In the genomic region with DNA sequence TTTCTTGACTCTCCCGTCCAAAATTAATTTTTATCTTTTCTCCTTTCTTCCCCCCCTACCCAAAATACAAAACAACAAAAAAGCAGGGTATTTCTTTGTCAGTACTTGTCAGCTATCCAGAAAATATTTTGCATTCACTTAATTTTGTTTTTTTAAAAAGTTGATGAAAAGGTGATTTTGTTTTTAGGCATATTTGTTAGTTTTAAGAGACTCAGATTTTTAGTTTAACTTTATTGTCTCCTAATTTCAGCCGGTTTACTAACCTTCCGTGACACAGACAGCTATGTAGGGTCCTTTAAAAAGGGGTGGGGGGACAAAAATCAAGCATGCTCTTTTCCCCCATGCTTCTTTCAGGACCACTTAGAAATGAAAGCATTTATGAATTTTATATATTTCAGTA, we compare ENCODE assay signal across 9 cellular contexts. TPM values are rescaled to one million over a fixed set of nuclear protein-coding genes. Genes with fewer than 3 reads are reported as not detected.
DNase-seq lines count a peak whose midpoint lies in the region; ATAC-seq, FAIRE-seq and TF ChIP-seq lines count a peak whose summit lies in the region.
"Had no signal": no experiment of that assay in that cellular context is flagged by ENCODE, and none has a peak within 500 bp of the region (broad histone marks: within the 10 kb centered on the region; RNA-seq: fewer than 3 reads in every experiment).

No MANE protein-coding gene starts in this region.

- H3K4me1 ChIP-seq in right atrium auricular region, result peaks cover 0 to 12% of the 10 kb centered on the region in 2 donors
- H3K4me1 ChIP-seq in vagina, result peaks cover 35% of the 10 kb centered on the region

- peaks cover 0 to 29% (median 18%) of the 10 kb centered on the region in 4 donors for H3K4me1 Mint-ChIP-seq in naive thymus-derived CD8-positive, alpha-beta T cell

- peaks cover 0 to 5% (median 1%) of the 10 kb centered on the region in 9 donors for H3K9me3 Mint-ChIP-seq in naive thymus-derived CD8-positive, alpha-beta T cell

- POLR2A ChIA-PET in naive thymus-derived CD8-positive, alpha-beta T cell (lab: Charles Lee), result no interaction called here

- H3K36me3 Mint-ChIP-seq in naive thymus-derived CD8-positive, alpha-beta T cell, result peaks cover 0 to 8% (median 0%) of the 10 kb centered on the region in 3 donors
- H3K36me3 Mint-ChIP-seq: CD4-positive, CD25-positive, alpha-beta regulatory T cell had no signal

- no peak for DNase-seq in right atrium auricular region (ENCODE audit: low spot score)
- DNase-seq in left cardiac atrium, result no peak
- no peak for DNase-seq in naive thymus-derived CD8-positive, alpha-beta T cell
- no peak for DNase-seq in vagina (ENCODE audit: extremely low spot score in 2 of 2)
- no peak for DNase-seq in urothelium cell line (ENCODE audit: low spot score)
- no peak for DNase-seq in KBM-7
- DNase-seq: CD4-positive, CD25-positive, alpha-beta regulatory T cell had no signal

- TF ChIP-seq CTCF in right atrium auricular region (IDR thresholded peaks at IDR 0.05) (no peak), vagina (IDR thresholded peaks at IDR 0.05) (no peak)

- FAIRE-seq in endometrium (lab: Jason Lieb, UNC), result peak; percentile 57
- no peak for FAIRE-seq in urothelium cell line (lab: Jason Lieb, UNC)

- H3K4me3 ChIP-seq in right atrium auricular region (peak overlapping the region; percentile 50 to 77), vagina (peak overlapping the region; percentile 82 to 91)

- H3K27me3 ChIP-seq in right atrium auricular region (no peaks in the 10 kb centered on the region), vagina (no peaks in the 10 kb centered on the region)

- H3K27ac ChIP-seq in right atrium auricular region, result peak overlapping the region; percentile 90 to 91
- H3K27ac ChIP-seq in vagina, result peak overlapping the region; percentile 95

- peak overlapping the region in 1 of 10 donors; percentile 48 for H3K27ac Mint-ChIP-seq in naive thymus-derived CD8-positive, alpha-beta T cell
- H3K27ac Mint-ChIP-seq: CD4-positive, CD25-positive, alpha-beta regulatory T cell had no signal

- intact Hi-C loops in left cardiac atrium (cut with DNase I) (loop anchor here (2.0 to 10.0 kb wide), 5 partner anchors 42 to 226 kb away; no protein-coding TSS in a partner anchor), vagina (cut with DNase I) (loop anchor here (5.0 to 10.0 kb wide), 2 partner anchors 54 to 227 kb away; no protein-coding TSS in a partner anchor)

- H3K4me3 Mint-ChIP-seq in naive thymus-derived CD8-positive, alpha-beta T cell, result peak overlapping the region; percentile 74 to 93 (median 85)

- no peaks in the 10 kb centered on the region for H3K9me3 ChIP-seq in right atrium auricular region
- H3K9me3 ChIP-seq in vagina, result no peaks in the 10 kb centered on the region

- H3K36me3 ChIP-seq in right atrium auricular region (no peaks in the 10 kb centered on the region), vagina (no peaks in the 10 kb centered on the region)

- ATAC-seq in left cardiac atrium (no peak), HG03432 (IDR thresholded peaks at IDR 0.05; ENCODE audit: unreplicated experiment) (no peak)
- no peak for ATAC-seq in naive thymus-derived CD8-positive, alpha-beta T cell

- H3K27me3 Mint-ChIP-seq in naive thymus-derived CD8-positive, alpha-beta T cell, result peaks cover 3 to 38% (median 14%) of the 10 kb centered on the region in 5 donors

- in situ Hi-C loops in KBM-7 (cut with MboI; ENCODE audit: low pct_unique_long_range_greater_than_20kb, low sequenced_read_pairs), result no loop called here

- no peak for TF ChIP-seq POLR2A in vagina (IDR thresholded peaks at IDR 0.05)

RNA-seq across cellular contexts. Expression of a gene that starts 1.5 kb away (rescaled TPM):
- total RNA-seq in right atrium auricular region (10 to 100 TPM; 33.3 to 37.4 TPM), left cardiac atrium (10 to 100 TPM; 64.7 to 75.0 TPM), vagina (69.0 TPM)
- total RNA-seq in naive thymus-derived CD8-positive, alpha-beta T cell, result 1 to 10 TPM; 1.4 to 1.8 TPM
- polyA plus RNA-seq in naive thymus-derived CD8-positive, alpha-beta T cell, result under 1 TPM in 1 of 3 donors, not detected in 2; 0.08 TPM

Comparison
In these comparisons a context has a peak if more than half of its experiments do, and no peak if none do; other contexts are left out.
1. RNA of a gene that starts 1.5 kb away (total RNA-seq): 64.7 to 75.0 TPM in left cardiac atrium, 69.0 TPM in vagina (single experiment) and 33.3 to 37.4 TPM in right atrium auricular region; 1.4 to 1.8 TPM in naive thymus-derived CD8-positive, alpha-beta T cell; every median in the first group is over 10 times any median in the second.